Comparison of ENCODE assay signal across 8 cellular contexts in genomic region chr12:55925870-55926737, GRCh38. TPM values are rescaled to one million over a fixed set of nuclear protein-coding genes. Genes with fewer than 3 reads are reported as not detected.
A peak's percentile ranks its signal among the peaks of the same experiment; 100 is the strongest.
DNase-seq lines count a peak whose midpoint lies in the region; ATAC-seq, FAIRE-seq and TF ChIP-seq lines count a peak whose summit lies in the region.

No MANE protein-coding gene starts in this region.

- peak overlapping the region; percentile 83 for H3K4me3 ChIP-seq in CD8-positive, alpha-beta memory T cell (ENCODE audit: low read length)
- peak overlapping the region; percentile 93 for H3K4me3 ChIP-seq in GM12878
- H3K4me3 ChIP-seq in mesenchymal stem cell (ENCODE audit: insufficient read depth in 1 of 2, low read depth in 1 of 2, low read length in 2 of 2), result peak overlapping the region; percentile 84 to 100

- intact Hi-C loops in GM12878 (cut with micrococcal nuclease; ENCODE audit: unreplicated experiment), result loop anchor here (1.0 to 5.0 kb wide), 3 partner anchors 109 to 191 kb away; partner anchors contain the start of genes RPL41, RPS26, SARNP and ZC3H10

- no peak for TF ChIP-seq EP300 in GM12878 (IDR thresholded peaks at IDR 0.05; ENCODE audit: borderline replicate concordance in 1 of 2, control insufficient read depth in 1 of 2, low read depth in 2 of 2, low read length in 2 of 2)

- H3K27me3 Mint-ChIP-seq in CD8-positive, alpha-beta memory T cell, result peaks cover 0 to 6% of the 10 kb centered on the region in 2 donors

- H3K18ac ChIP-seq in mesenchymal stem cell (ENCODE audit: low read depth in 1 of 2, low read length in 2 of 2), result peak overlapping the region in 1 of 2 experiments; percentile 65

- H3K79me1 ChIP-seq in mesenchymal stem cell (replicated peaks; ENCODE audit: low read length, poor library complexity, severe bottlenecking), result peaks cover 6% of the 10 kb centered on the region

- 9% methylated on average over 10 of the region's 10 CpGs for WGBS in GM12878 (ENCODE audit: insufficient coverage, insufficient replicate concordance, low lambda C conversion rate, missing lambda C conversion rate)
- 20% methylated on average over 8 of the region's 10 CpGs for WGBS in mesenchymal stem cell

- H2AFZ ChIP-seq in GM12878 (ENCODE audit: control insufficient read depth, low read depth, low read length), result peak overlapping the region; percentile 55
- no peak overlapping the region for H2AFZ ChIP-seq in mesenchymal stem cell (ENCODE audit: low read depth, low read length)

- peak; percentile 1 for ATAC-seq in GM12878
- ATAC-seq in GM19463 (IDR thresholded peaks at IDR 0.05; ENCODE audit: unreplicated experiment), result no peak
- no peak for ATAC-seq in GM21390 (IDR thresholded peaks at IDR 0.05; ENCODE audit: unreplicated experiment)
- ATAC-seq in GM18502 (IDR thresholded peaks at IDR 0.05; ENCODE audit: poor library complexity, unreplicated experiment), result no peak

- peaks cover 0 to 47% (median 5%) of the 10 kb centered on the region in 3 donors for H3K36me3 Mint-ChIP-seq in CD8-positive, alpha-beta memory T cell

- no peak overlapping the region for H3K14ac ChIP-seq in mesenchymal stem cell (ENCODE audit: low read length in 2 of 2)

- H3K27me3 ChIP-seq in CD8-positive, alpha-beta memory T cell (ENCODE audit: insufficient read depth, low read length, poor library complexity, severe bottlenecking), result no peaks in the 10 kb centered on the region
- H3K27me3 ChIP-seq in GM12878 (replicated peaks in 1 of 2; ENCODE audit: control insufficient read depth in 2 of 2, insufficient read depth in 2 of 2, low read length in 1 of 2) (no peaks in the 10 kb centered on the region), mesenchymal stem cell (ENCODE audit: control insufficient read depth in 1 of 2, insufficient read depth in 1 of 2, low read length in 2 of 2) (no peaks in the 10 kb centered on the region)

- H3K9ac ChIP-seq in GM12878 (ENCODE audit: control insufficient read depth, insufficient read depth, low read length) (peak overlapping the region; percentile 99), mesenchymal stem cell (ENCODE audit: low read length) (peak overlapping the region; percentile 100)

- H3K4me1 ChIP-seq in CD8-positive, alpha-beta memory T cell (ENCODE audit: insufficient read depth, low read length), result peaks cover 54% of the 10 kb centered on the region
- H3K4me1 ChIP-seq in GM12878 (ENCODE audit: control insufficient read depth, insufficient read depth, low read length) (peaks cover 3% of the 10 kb centered on the region; the same call in 1 of the 2 replicates), mesenchymal stem cell (ENCODE audit: control insufficient read depth, insufficient read depth, low read depth, low read length) (peaks cover 8% of the 10 kb centered on the region)

- POLR2A ChIA-PET in CD8-positive, alpha-beta memory T cell (lab: Charles Lee), result interaction anchor here (0.7 to 3.2 kb wide), 6 partner anchors 13 to 108 kb away, joined by 3 to 18 read pairs (median 6); partner anchors contain the start of genes DNAJC14, ORMDL2, RAB5B and SARNP
- POLR2A ChIA-PET in GM12878 (lab: Charles Lee), result interaction anchor here (0.6 to 7.3 kb wide), 17 partner anchors 10 to 197 kb away, joined by 3 to 66 read pairs (median 5); partner anchors contain the start of genes CD63, DNAJC14, ORMDL2 and RAB5B

- TF ChIP-seq POLR2A in GM12878 (IDR thresholded peaks at IDR 0.05; ENCODE audit: low read depth, low read length), result no peak

- no peak overlapping the region for H3K23ac ChIP-seq in mesenchymal stem cell (ENCODE audit: low read length in 2 of 2)

- no peak for TF ChIP-seq RAD21 in GM12878 (IDR thresholded peaks at IDR 0.05; ENCODE audit: insufficient read depth, low read depth, low read length)

- no peaks in the 10 kb centered on the region for H3K9me3 ChIP-seq in CD8-positive, alpha-beta memory T cell (ENCODE audit: low read length)
- no peaks in the 10 kb centered on the region for H3K9me3 ChIP-seq in GM12878 (replicated peaks; ENCODE audit: control insufficient read depth, insufficient read depth, low read length)
- no peaks in the 10 kb centered on the region for H3K9me3 ChIP-seq in mesenchymal stem cell (ENCODE audit: control insufficient read depth, low read length)

- H3K4me1 Mint-ChIP-seq in CD8-positive, alpha-beta memory T cell, result peaks cover 58 to 69% (median 64%) of the 10 kb centered on the region in 3 donors

- peak overlapping the region; percentile 94 to 100 (median 97) for H3K4me3 Mint-ChIP-seq in CD8-positive, alpha-beta memory T cell

- peaks cover 67% of the 10 kb centered on the region for H3K79me2 ChIP-seq in GM12878 (ENCODE audit: control insufficient read depth, insufficient read depth, low read length)

- H2BK5ac ChIP-seq in mesenchymal stem cell (ENCODE audit: low read depth, low read length, poor library complexity, severe bottlenecking), result no peak overlapping the region

- peak overlapping the region; percentile 91 to 99 (median 96) for H3K27ac Mint-ChIP-seq in CD8-positive, alpha-beta memory T cell

- peak; percentile 18 for FAIRE-seq in GM12878 (lab: Jason Lieb, UNC)

- no peaks in the 10 kb centered on the region for H3K9me3 Mint-ChIP-seq in CD8-positive, alpha-beta memory T cell

- no peak overlapping the region for H2BK12ac ChIP-seq in mesenchymal stem cell (ENCODE audit: low read length in 2 of 2)

- TF ChIP-seq CTCF in GM12878 (IDR thresholded peaks at IDR 0.05 in 2 of 3, conservative IDR thresholded peaks at IDR 0.05 in 1 of 3; ENCODE audit: control insufficient read depth in 2 of 3, extremely low read depth in 1 of 3, insufficient read depth in 1 of 3, low read depth in 3 of 3, low read length in 3 of 3), result no peak

- H3K4me2 ChIP-seq in GM12878 (ENCODE audit: control insufficient read depth, insufficient read depth), result peak overlapping the region; percentile 91
- H3K4me2 ChIP-seq in mesenchymal stem cell (ENCODE audit: low read length, poor library complexity, severe bottlenecking), result peak overlapping the region; percentile 69

- no peak for DNase-seq in CD8-positive, alpha-beta memory T cell
- DNase-seq in HT-29 (ENCODE audit: low spot score) (peak; percentile 23), GM12878 (ENCODE audit: low read depth, low spot score) (no peak), mesenchymal stem cell (no peak), HCEC 1CT (no peak)

- SMC1A ChIA-PET in GM12878 (lab: Charles Lee; ENCODE audit: uncharacterized antibody, unreplicated experiment), result interaction anchor here (0.6 to 4.8 kb wide), 25 partner anchors 9 to 428 kb away, joined by 3 to 34 read pairs (median 5); partner anchors contain the start of genes DNAJC14, ORMDL2, RAB5B and SARNP

- H3K36me3 ChIP-seq in CD8-positive, alpha-beta memory T cell (ENCODE audit: insufficient read depth, low read length), result no peaks in the 10 kb centered on the region
- H3K36me3 ChIP-seq in GM12878 (ENCODE audit: control insufficient read depth in 2 of 2, insufficient read depth in 2 of 2, low read length in 1 of 2) (peaks cover 0 to 16% of the 10 kb centered on the region in 2 experiments; a peak in 3 of 4 replicates), mesenchymal stem cell (ENCODE audit: control insufficient read depth in 1 of 2, insufficient read depth in 2 of 2, low read depth in 1 of 2, low read length in 2 of 2) (peaks cover 8 to 26% of the 10 kb centered on the region in 2 experiments)

- peak overlapping the region; percentile 38 for H2AK5ac ChIP-seq in mesenchymal stem cell (ENCODE audit: low read length, severe bottlenecking)

- no peak overlapping the region for H4K91ac ChIP-seq in mesenchymal stem cell (ENCODE audit: low read length)

- peak overlapping the region; percentile 79 for H3K27ac ChIP-seq in CD8-positive, alpha-beta memory T cell (ENCODE audit: low read depth, low read length)
- H3K27ac ChIP-seq in GM12878 (ENCODE audit: control insufficient read depth, insufficient read depth), result peak overlapping the region; percentile 96
- H3K27ac ChIP-seq in mesenchymal stem cell (ENCODE audit: low read length, poor library complexity, severe bottlenecking), result peak overlapping the region; percentile 93

- RAD21 ChIA-PET in GM12878 (lab: Charles Lee; ENCODE audit: unreplicated experiment), result interaction anchor here (0.8 to 4.7 kb wide), 14 partner anchors 13 to 196 kb away, joined by 3 to 30 read pairs (median 4); partner anchors contain the start of genes DNAJC14, ORMDL2, RAB5B and SARNP

- no peak overlapping the region for H3K4ac ChIP-seq in mesenchymal stem cell (ENCODE audit: low read depth in 1 of 2, low read length in 2 of 2)

- peak overlapping the region; percentile 62 for H2BK120ac ChIP-seq in mesenchymal stem cell (ENCODE audit: low read depth, low read length)

- H2BK15ac ChIP-seq in mesenchymal stem cell (ENCODE audit: low read depth, poor library complexity, severe bottlenecking), result peak overlapping the region; percentile 76

- BruUV-seq in GM12878 (replicated peaks; lab: Mats Ljungman, UMichigan), result TSS peak; percentile 64

- in situ Hi-C loops in GM12878 (cut with MboI), result loop anchor here (5.0 kb wide), 1 partner anchor 99 kb away; the partner anchor contains the start of gene DNAJC14

- CTCF ChIA-PET in CD8-positive, alpha-beta memory T cell (lab: Charles Lee), result interaction anchor here (0.6 to 8.7 kb wide), 16 partner anchors 9 to 187 kb away, joined by 3 to 96 read pairs (median 4); partner anchors contain the start of genes DNAJC14, ORMDL2, RAB5B and SARNP
- CTCF ChIA-PET in GM12878 (lab: Yijun Ruan, JAX), result interaction anchor here (0.5 to 6.8 kb wide), 39 partner anchors 8 to 373 kb away, joined by 3 to 57 read pairs (median 4); partner anchors contain the start of genes CD63, DNAJC14, GDF11 and ORMDL2

- H4K8ac ChIP-seq in mesenchymal stem cell (ENCODE audit: low read length), result peak overlapping the region; percentile 83

- H4K20me1 ChIP-seq in GM12878 (ENCODE audit: control insufficient read depth, insufficient read depth), result no peaks in the 10 kb centered on the region

RNA-seq across cellular contexts. Expression of gene PYM1, which starts 1.6 kb away (rescaled TPM):
- total RNA-seq in CD8-positive, alpha-beta memory T cell, result 10 to 100 TPM; 35.8 to 38.4 TPM
- polyA plus RNA-seq in CD8-positive, alpha-beta memory T cell, result 80.8 TPM
- 50.5 and 52.1 TPM in 2 replicates for total RNA-seq in HT-29 (2014; rRNA removed; shearing (Covaris generic))
- total RNA-seq in GM12878 (2013; cell fraction: nucleolus; rRNA removed), result 20.5 and 22.5 TPM in 2 replicates
- total RNA-seq in GM12878 (2014; rRNA removed), result 56.4 and 62.9 TPM in 2 replicates
- 50.2 and 54.5 TPM in 2 replicates for total RNA-seq in GM12878 (2014; rRNA removed; fragmentation: Illumina TruSeq; extraction: Trizol)
- total RNA-seq in GM12878 (2021), result 44.8 and 45.5 TPM in 2 replicates
- 24.2 TPM for polyA plus RNA-seq in GM12878 (2011; ENCODE audit: low read depth)
- 55.2 and 64.9 TPM in 2 replicates for polyA plus RNA-seq in GM12878 (2011; rRNA removed)
- 51.3 and 53.3 TPM in 2 replicates for polyA plus RNA-seq in GM12878 (2011; cell fraction: cytosol; rRNA removed)
- 23.1 and 25.5 TPM in 2 replicates for polyA plus RNA-seq in GM12878 (2011; cell fraction: nucleus; rRNA removed)
- polyA plus RNA-seq in GM12878 (2012), result 29.2 and 33.8 TPM in 2 replicates
- polyA plus RNA-seq in GM12878 (2014; fragmentation: Illumina TruSeq; extraction: Trizol), result 50.8 and 62.5 TPM in 2 replicates
- 10 to 100 TPM; 33.9 to 37.6 TPM for polyA plus RNA-seq in GM12878 (2014; fragmentation: Nextera tagmentation; extraction: Ambion mirVana)
- polyA plus RNA-seq in GM12878 (2014; rRNA removed), result 73.9 and 79.6 TPM in 2 replicates
- polyA plus RNA-seq in GM12878 (2016; fragmentation: Nextera tagmentation; extraction: Ambion mirVana), result 10 to 100 TPM; 87.4 to 93.4 TPM
- 15.7 and 29.4 TPM in 2 replicates for polyA minus RNA-seq in GM12878 (2011; rRNA and poly(A)+ RNA removed)
- polyA minus RNA-seq in GM12878 (2011; cell fraction: cytosol; rRNA and poly(A)+ RNA removed), result 12.0 and 17.8 TPM in 2 replicates
- polyA minus RNA-seq in GM12878 (2011; cell fraction: nucleus; rRNA and poly(A)+ RNA removed), result 10.8 and 20.3 TPM in 2 replicates
- 26.1 TPM for polyA plus RNA-seq in mesenchymal stem cell (2013, experiment 1 of 2)
- polyA plus RNA-seq in mesenchymal stem cell (2013, experiment 2 of 2), result 29.0 TPM

RNA-seq across cellular contexts. Expression of gene DGKA, which starts 4.9 kb away (rescaled TPM):
- 100 to 1,000 TPM; 221 to 236 TPM for total RNA-seq in CD8-positive, alpha-beta memory T cell
- 234 TPM for polyA plus RNA-seq in CD8-positive, alpha-beta memory T cell
- 5.5 and 5.9 TPM in 2 replicates for total RNA-seq in HT-29 (2014; rRNA removed; shearing (Covaris generic))
- total RNA-seq in GM12878 (2013; cell fraction: nucleolus; rRNA removed), result 175 and 195 TPM in 2 replicates
- total RNA-seq in GM12878 (2014; rRNA removed), result 36.3 and 37.9 TPM in 2 replicates
- total RNA-seq in GM12878 (2014; rRNA removed; fragmentation: Illumina TruSeq; extraction: Trizol), result 30.2 and 30.4 TPM in 2 replicates
- 49.5 and 59.7 TPM in 2 replicates for total RNA-seq in GM12878 (2021)
- polyA plus RNA-seq in GM12878 (2011; ENCODE audit: low read depth), result 44.3 TPM
- polyA plus RNA-seq in GM12878 (2011; rRNA removed), result 23.0 and 27.5 TPM in 2 replicates
- polyA plus RNA-seq in GM12878 (2011; cell fraction: cytosol; rRNA removed), result 27.4 and 28.5 TPM in 2 replicates
- 163 and 189 TPM in 2 replicates for polyA plus RNA-seq in GM12878 (2011; cell fraction: nucleus; rRNA removed)
- 38.2 and 50.3 TPM in 2 replicates for polyA plus RNA-seq in GM12878 (2012)
- polyA plus RNA-seq in GM12878 (2014; fragmentation: Illumina TruSeq; extraction: Trizol), result 38.0 and 141 TPM in 2 replicates
- 10 to 100 TPM; 14.0 to 20.3 TPM for polyA plus RNA-seq in GM12878 (2014; fragmentation: Nextera tagmentation; extraction: Ambion mirVana)
- 38.4 and 41.6 TPM in 2 replicates for polyA plus RNA-seq in GM12878 (2014; rRNA removed)
- 10 to 100 TPM; 55.6 to 65.5 TPM for polyA plus RNA-seq in GM12878 (2016; fragmentation: Nextera tagmentation; extraction: Ambion mirVana)
- 36.2 and 36.4 TPM in 2 replicates for polyA minus RNA-seq in GM12878 (2011; rRNA and poly(A)+ RNA removed)
- 13.5 and 26.9 TPM in 2 replicates for polyA minus RNA-seq in GM12878 (2011; cell fraction: cytosol; rRNA and poly(A)+ RNA removed)
- polyA minus RNA-seq in GM12878 (2011; cell fraction: nucleus; rRNA and poly(A)+ RNA removed), result 72.3 and 74.8 TPM in 2 replicates
- 32.7 TPM for polyA plus RNA-seq in mesenchymal stem cell (2013, experiment 1 of 2)
- 33.5 TPM for polyA plus RNA-seq in mesenchymal stem cell (2013, experiment 2 of 2)

RNA-seq across cellular contexts. Expression of gene PMEL, which starts 39.7 kb away (rescaled TPM):
- under 1 TPM; 0.28 to 0.33 TPM for total RNA-seq in CD8-positive, alpha-beta memory T cell
- polyA plus RNA-seq in CD8-positive, alpha-beta memory T cell, result not detected
- total RNA-seq in HT-29 (2014; rRNA removed; shearing (Covaris generic)), result 2.7 and 7.6 TPM in 2 replicates
- 2.0 and 4.9 TPM in 2 replicates for total RNA-seq in GM12878 (2013; cell fraction: nucleolus; rRNA removed)
- total RNA-seq in GM12878 (2014; rRNA removed) (0.51 and 0.71 TPM in 2 replicates), GM12878 (2014; rRNA removed; fragmentation: Illumina TruSeq; extraction: Trizol) (0.36 and 0.46 TPM in 2 replicates), GM12878 (2021) (0.96 and 1.3 TPM in 2 replicates)
- 1.0 TPM for polyA plus RNA-seq in GM12878 (2011; ENCODE audit: low read depth)
- polyA plus RNA-seq in GM12878 (2011; rRNA removed) (1.6 TPM in 2 replicates), GM12878 (2014; fragmentation: Illumina TruSeq; extraction: Trizol) (0.81 TPM in 1 of 2 replicates, not detected in the other), GM12878 (2014; fragmentation: Nextera tagmentation; extraction: Ambion mirVana) (under 1 TPM; 0.32 to 0.33 TPM), GM12878 (2014; rRNA removed) (0.59 and 0.90 TPM in 2 replicates), GM12878 (2016; fragmentation: Nextera tagmentation; extraction: Ambion mirVana) (1 to 10 TPM in 1 of 2 experiments, under 1 TPM in 1; 0.53 to 1.5 TPM)
- polyA plus RNA-seq in GM12878 (2011; cell fraction: cytosol; rRNA removed), result 1.9 TPM in 2 replicates
- 5.0 and 9.1 TPM in 2 replicates for polyA plus RNA-seq in GM12878 (2011; cell fraction: nucleus; rRNA removed)
- 1.4 and 1.6 TPM in 2 replicates for polyA plus RNA-seq in GM12878 (2012)
- polyA minus RNA-seq in GM12878 (2011; rRNA and poly(A)+ RNA removed), result 1.1 and 3.5 TPM in 2 replicates
- polyA minus RNA-seq in GM12878 (2011; cell fraction: cytosol; rRNA and poly(A)+ RNA removed), result 0.42 TPM in 1 of 2 replicates, not detected in the other
- 0.48 and 1.1 TPM in 2 replicates for polyA minus RNA-seq in GM12878 (2011; cell fraction: nucleus; rRNA and poly(A)+ RNA removed)
- 0.26 TPM for polyA plus RNA-seq in mesenchymal stem cell (2013, experiment 1 of 2)
- polyA plus RNA-seq in mesenchymal stem cell (2013, experiment 2 of 2), result 0.81 TPM

RNA-seq across cellular contexts. Expression of gene CDK2, which starts 40.5 kb away (rescaled TPM):
- total RNA-seq in CD8-positive, alpha-beta memory T cell, result 100 to 1,000 TPM; 117 to 125 TPM
- polyA plus RNA-seq in CD8-positive, alpha-beta memory T cell, result 8.2 TPM
- total RNA-seq in HT-29 (2014; rRNA removed; shearing (Covaris generic)), result 46.8 and 49.4 TPM in 2 replicates
- 60.8 and 61.4 TPM in 2 replicates for total RNA-seq in GM12878 (2013; cell fraction: nucleolus; rRNA removed)
- total RNA-seq in GM12878 (2014; rRNA removed), result 90.6 and 92.5 TPM in 2 replicates
- total RNA-seq in GM12878 (2014; rRNA removed; fragmentation: Illumina TruSeq; extraction: Trizol), result 73.1 and 84.5 TPM in 2 replicates
- 85.8 and 85.9 TPM in 2 replicates for total RNA-seq in GM12878 (2021)
- polyA plus RNA-seq in GM12878 (2011; ENCODE audit: low read depth), result 46.5 TPM
- 93.1 and 138 TPM in 2 replicates for polyA plus RNA-seq in GM12878 (2011; rRNA removed)
- polyA plus RNA-seq in GM12878 (2011; cell fraction: cytosol; rRNA removed), result 105 and 145 TPM in 2 replicates
- polyA plus RNA-seq in GM12878 (2011; cell fraction: nucleus; rRNA removed), result 87.9 and 122 TPM in 2 replicates
- polyA plus RNA-seq in GM12878 (2012), result 57.9 and 69.0 TPM in 2 replicates
- 92.8 and 108 TPM in 2 replicates for polyA plus RNA-seq in GM12878 (2014; fragmentation: Illumina TruSeq; extraction: Trizol)
- polyA plus RNA-seq in GM12878 (2014; fragmentation: Nextera tagmentation; extraction: Ambion mirVana), result 10 to 100 TPM; 13.1 to 16.1 TPM
- polyA plus RNA-seq in GM12878 (2014; rRNA removed), result 68.3 and 79.9 TPM in 2 replicates
- polyA plus RNA-seq in GM12878 (2016; fragmentation: Nextera tagmentation; extraction: Ambion mirVana), result 10 to 100 TPM; 66.1 to 70.8 TPM
- polyA minus RNA-seq in GM12878 (2011; rRNA and poly(A)+ RNA removed), result 69.7 and 82.9 TPM in 2 replicates
- 28.1 and 49.7 TPM in 2 replicates for polyA minus RNA-seq in GM12878 (2011; cell fraction: cytosol; rRNA and poly(A)+ RNA removed)
- polyA minus RNA-seq in GM12878 (2011; cell fraction: nucleus; rRNA and poly(A)+ RNA removed), result 29.0 and 34.3 TPM in 2 replicates
- 24.1 TPM for polyA plus RNA-seq in mesenchymal stem cell (2013, experiment 1 of 2)
- 20.7 TPM for polyA plus RNA-seq in mesenchymal stem cell (2013, experiment 2 of 2)

RNA-seq across cellular contexts. Expression of gene RAB5B, which starts 47.8 kb away (rescaled TPM):
- total RNA-seq in CD8-positive, alpha-beta memory T cell, result 10 to 100 TPM; 36.6 to 38.3 TPM
- 68.5 TPM for polyA plus RNA-seq in CD8-positive, alpha-beta memory T cell
- total RNA-seq in HT-29 (2014; rRNA removed; shearing (Covaris generic)), result 32.1 and 35.0 TPM in 2 replicates
- total RNA-seq in GM12878 (2013; cell fraction: nucleolus; rRNA removed), result 75.8 and 84.4 TPM in 2 replicates
- total RNA-seq in GM12878 (2014; rRNA removed) (28.7 and 32.8 TPM in 2 replicates), GM12878 (2014; rRNA removed; fragmentation: Illumina TruSeq; extraction: Trizol) (29.1 and 31.8 TPM in 2 replicates), GM12878 (2021) (50.9 and 54.2 TPM in 2 replicates)
- polyA plus RNA-seq in GM12878 (2011; ENCODE audit: low read depth), result 33.1 TPM
- polyA plus RNA-seq in GM12878 (2011; rRNA removed) (149 and 150 TPM in 2 replicates), GM12878 (2014; fragmentation: Illumina TruSeq; extraction: Trizol) (66.7 and 78.2 TPM in 2 replicates), GM12878 (2014; fragmentation: Nextera tagmentation; extraction: Ambion mirVana) (10 to 100 TPM in 1 of 2 experiments, 1 to 10 TPM in 1; 7.5 to 11.3 TPM), GM12878 (2014; rRNA removed) (46.0 and 53.6 TPM in 2 replicates), GM12878 (2016; fragmentation: Nextera tagmentation; extraction: Ambion mirVana) (10 to 100 TPM; 37.2 to 38.4 TPM)
- 105 and 112 TPM in 2 replicates for polyA plus RNA-seq in GM12878 (2011; cell fraction: cytosol; rRNA removed)
- 57.0 and 68.7 TPM in 2 replicates for polyA plus RNA-seq in GM12878 (2011; cell fraction: nucleus; rRNA removed)
- polyA plus RNA-seq in GM12878 (2012), result 49.6 and 57.5 TPM in 2 replicates
- polyA minus RNA-seq in GM12878 (2011; rRNA and poly(A)+ RNA removed), result 106 and 129 TPM in 2 replicates
- polyA minus RNA-seq in GM12878 (2011; cell fraction: cytosol; rRNA and poly(A)+ RNA removed), result 25.5 and 38.4 TPM in 2 replicates
- polyA minus RNA-seq in GM12878 (2011; cell fraction: nucleus; rRNA and poly(A)+ RNA removed), result 20.3 and 27.7 TPM in 2 replicates
- 108 TPM for polyA plus RNA-seq in mesenchymal stem cell (2013, experiment 1 of 2)
- 107 TPM for polyA plus RNA-seq in mesenchymal stem cell (2013, experiment 2 of 2)
